In genomic region chr16:50706250-50706649, GRCh38 we compare ENCODE assay signal across 24 cellular contexts. TPM values are rescaled to one million over a fixed set of nuclear protein-coding genes. Genes with fewer than 3 reads are reported as not detected.
DNase-seq lines count a peak whose midpoint lies in the region; ATAC-seq, FAIRE-seq and TF ChIP-seq lines count a peak whose summit lies in the region.
"Had no signal": no experiment of that assay in that cellular context is flagged by ENCODE, and none has a peak within 500 bp of the region (broad histone marks: within the 10 kb centered on the region; RNA-seq: fewer than 3 reads in every experiment).

No MANE protein-coding gene starts in this region.

- peak overlapping the region in 4 of 7 donors; percentile 2 to 75 (median 66) for H3K27ac Mint-ChIP-seq in CD4-positive, alpha-beta memory T cell
- H3K27ac Mint-ChIP-seq in activated T-helper 17 cell treated with anti-CD3 and anti-CD28 coated beads, Interleukin-2, amount 50 U/mL, for 72 hours: peak overlapping the region; percentile 46
- H3K27ac Mint-ChIP-seq in effector memory CD8-positive, alpha-beta T cell: no peak overlapping the region
- H3K27ac Mint-ChIP-seq: CD8-positive, alpha-beta T cell had no signal

- peaks cover 3 to 11% of the 10 kb centered on the region in 2 donors for H3K9me3 ChIP-seq in CD4-positive, alpha-beta memory T cell (ENCODE audit: control insufficient read depth in 1 of 2, low read length in 2 of 2)
- no peaks in the 10 kb centered on the region for H3K9me3 ChIP-seq in small intestine (ENCODE audit: control insufficient read depth, low read depth)

- intact Hi-C loops in CD4-positive, alpha-beta memory T cell (cut with micrococcal nuclease): no loop called here

- H3K4me1 ChIP-seq in CD4-positive, alpha-beta memory T cell (ENCODE audit: insufficient read depth, low read length): peaks cover 40% of the 10 kb centered on the region
- H3K4me1 ChIP-seq in small intestine (ENCODE audit: control insufficient read depth in 2 of 2, insufficient read depth in 1 of 2, low read depth in 1 of 2, low read length in 1 of 2): no peaks in the 10 kb centered on the region

- WGBS in small intestine, 3 donors: 14 to 52% (median 20%) methylated on average over 3 of the region's 3 CpGs

- peaks cover 0 to 26% (median 20%) of the 10 kb centered on the region in 8 donors for H3K9me3 Mint-ChIP-seq in CD4-positive, alpha-beta memory T cell
- H3K9me3 Mint-ChIP-seq in activated T-helper 17 cell treated with anti-CD3 and anti-CD28 coated beads, Interleukin-2, amount 50 U/mL, for 72 hours: peaks cover 11% of the 10 kb centered on the region
- peaks cover 2 to 11% of the 10 kb centered on the region in 2 donors for H3K9me3 Mint-ChIP-seq in effector memory CD8-positive, alpha-beta T cell

- no peak for TF ChIP-seq CTCF in C4-2B (conservative IDR thresholded peaks at IDR 0.05)

- H3K27me3 Mint-ChIP-seq in CD4-positive, alpha-beta memory T cell: no peaks in the 10 kb centered on the region
- H3K27me3 Mint-ChIP-seq in activated T-helper 17 cell treated with anti-CD3 and anti-CD28 coated beads, Interleukin-2, amount 50 U/mL, for 72 hours: no peaks in the 10 kb centered on the region
- H3K27me3 Mint-ChIP-seq in effector memory CD8-positive, alpha-beta T cell: no peaks in the 10 kb centered on the region

- FAIRE-seq in small intestine (lab: Jason Lieb, UNC): no peak
- FAIRE-seq: D721Med, GM12891 had no signal

- CTCF ChIA-PET in CD4-positive, alpha-beta memory T cell (lab: Charles Lee; ENCODE audit: partially characterized antibody): no interaction called here

- H3K4me1 Mint-ChIP-seq in CD4-positive, alpha-beta memory T cell: peaks cover 37 to 75% (median 62%) of the 10 kb centered on the region in 4 donors
- peaks cover 56% of the 10 kb centered on the region for H3K4me1 Mint-ChIP-seq in activated T-helper 17 cell treated with anti-CD3 and anti-CD28 coated beads, Interleukin-2, amount 50 U/mL, for 72 hours
- H3K4me1 Mint-ChIP-seq in effector memory CD8-positive, alpha-beta T cell (ENCODE audit: low read depth in 2 of 2): peaks cover 7 to 26% of the 10 kb centered on the region in 2 donors

- DNase-seq in CD4-positive, alpha-beta memory T cell: no peak
- DNase-seq in effector memory CD8-positive, alpha-beta T cell: no peak
- no peak for DNase-seq in small intestine
- DNase-seq: ACHN; AML-193; CD8-positive, alpha-beta T cell; GDM1; GM23248; HCEC 1CT; MV-4-11; NCI-H1436; NCI-H2029; NCI-H2171 treated with DMSO at 0.1 percent for 48 hours; NCI-H774 had no signal

- no peaks in the 10 kb centered on the region for H3K36me3 ChIP-seq in CD4-positive, alpha-beta memory T cell (ENCODE audit: insufficient read depth, low read length)
- H3K36me3 ChIP-seq in small intestine (ENCODE audit: control insufficient read depth in 2 of 2, insufficient read depth in 2 of 2, low read length in 2 of 2): no peaks in the 10 kb centered on the region

- H3K4me3 ChIP-seq in CD4-positive, alpha-beta memory T cell (ENCODE audit: low read length in 2 of 2): no peak overlapping the region
- no peak overlapping the region for H3K4me3 ChIP-seq in small intestine (ENCODE audit: low read depth in 1 of 2, low read length in 2 of 2)
- H3K4me3 ChIP-seq: GM23248, SK-N-MC had no signal

- peaks cover 30 to 55% of the 10 kb centered on the region in 2 donors for H3K36me3 Mint-ChIP-seq in CD4-positive, alpha-beta memory T cell
- H3K36me3 Mint-ChIP-seq in activated T-helper 17 cell treated with anti-CD3 and anti-CD28 coated beads, Interleukin-2, amount 50 U/mL, for 72 hours (ENCODE audit: low read depth): peaks cover 97% of the 10 kb centered on the region
- peaks cover 6% of the 10 kb centered on the region for H3K36me3 Mint-ChIP-seq in effector memory CD8-positive, alpha-beta T cell (ENCODE audit: insufficient read depth)

- no peak for ATAC-seq in activated T-helper 17 cell treated with anti-CD3 and anti-CD28 coated beads, Interleukin-2, amount 50 U/mL, for 72 hours (replicated peaks)
- ATAC-seq in esophagus mucosa (peak; percentile 79), GM21367 (IDR thresholded peaks at IDR 0.05; ENCODE audit: unreplicated experiment) (no peak)
- ATAC-seq in effector memory CD8-positive, alpha-beta T cell (replicated peaks): no peak
- ATAC-seq: CD8-positive, alpha-beta T cell; Panc1; Right ventricle myocardium inferior had no signal

- H3K4me3 Mint-ChIP-seq in CD4-positive, alpha-beta memory T cell: peak overlapping the region in 2 of 8 donors; percentile 22 to 66
- H3K4me3 Mint-ChIP-seq in activated T-helper 17 cell treated with anti-CD3 and anti-CD28 coated beads, Interleukin-2, amount 50 U/mL, for 72 hours: peak overlapping the region; percentile 46
- no peak overlapping the region for H3K4me3 Mint-ChIP-seq in effector memory CD8-positive, alpha-beta T cell
- H3K4me3 Mint-ChIP-seq: CD8-positive, alpha-beta T cell had no signal

- no peaks in the 10 kb centered on the region for H3K27me3 ChIP-seq in CD4-positive, alpha-beta memory T cell (ENCODE audit: insufficient read depth, low read length)
- H3K27me3 ChIP-seq in small intestine (ENCODE audit: control insufficient read depth in 2 of 2, insufficient read depth in 2 of 2, low read length in 2 of 2): no peaks in the 10 kb centered on the region

- H3K27ac ChIP-seq in C4-2B: peak overlapping the region; percentile 42; the same call in 1 of the 2 replicates
- H3K27ac ChIP-seq in CD4-positive, alpha-beta memory T cell (ENCODE audit: low read depth, low read length): no peak overlapping the region
- no peak overlapping the region for H3K27ac ChIP-seq in small intestine (ENCODE audit: low read depth in 1 of 2, low read length in 1 of 2)
- H3K27ac ChIP-seq: GM23248, SK-N-MC had no signal

- POLR2A ChIA-PET in CD4-positive, alpha-beta memory T cell (lab: Charles Lee; ENCODE audit: partially characterized antibody): no interaction called here

RNA-seq across cellular contexts. Expression of gene NOD2, which starts 12.8 kb away (rescaled TPM):
- 10 to 100 TPM in 1 of 2 experiments, 1 to 10 TPM in 1; 9.8 to 10.9 TPM for total RNA-seq in CD4-positive, alpha-beta memory T cell
- polyA plus RNA-seq in CD4-positive, alpha-beta memory T cell: 1 to 10 TPM; 2.2 to 3.7 TPM
- 10 to 100 TPM in 1 of 2 donors, 1 to 10 TPM in 1; 7.6 to 28.4 TPM for total RNA-seq in activated T-helper 17 cell treated with anti-CD3 and anti-CD28 coated beads, Interleukin-2, amount 50 U/mL, for 72 hours
- 15.4 TPM for total RNA-seq in esophagus mucosa
- under 1 TPM in 2 of 3 donors, not detected in 1; 0.54 to 0.58 TPM for polyA plus RNA-seq in small intestine
- total RNA-seq: GM23248 had no signal
- polyA plus RNA-seq: GM23248 had no signal

RNA-seq across cellular contexts. Expression of gene SNX20, which starts 25.1 kb away (rescaled TPM):
- total RNA-seq in CD4-positive, alpha-beta memory T cell: 10 to 100 TPM; 88.9 to 90.1 TPM
- 100 to 1,000 TPM in 1 of 2 donors, 10 to 100 TPM in 1; 62.5 to 106 TPM for polyA plus RNA-seq in CD4-positive, alpha-beta memory T cell
- 10 to 100 TPM; 53.9 to 96.9 TPM for total RNA-seq in activated T-helper 17 cell treated with anti-CD3 and anti-CD28 coated beads, Interleukin-2, amount 50 U/mL, for 72 hours
- 0.76 TPM for total RNA-seq in esophagus mucosa
- 1 to 10 TPM in 2 of 3 donors, under 1 TPM in 1; 0.22 to 3.0 (median 1.0) TPM for polyA plus RNA-seq in small intestine
- total RNA-seq: GM23248, NCI-H460 had no signal
- polyA plus RNA-seq: GM23248 had no signal

RNA-seq across cellular contexts. Expression of gene CYLD, which starts 35.6 kb away (rescaled TPM):
- total RNA-seq in CD4-positive, alpha-beta memory T cell: 100 to 1,000 TPM; 294 to 299 TPM
- polyA plus RNA-seq in CD4-positive, alpha-beta memory T cell: 100 to 1,000 TPM; 206 to 255 TPM
- total RNA-seq in activated T-helper 17 cell treated with anti-CD3 and anti-CD28 coated beads, Interleukin-2, amount 50 U/mL, for 72 hours: 100 to 1,000 TPM; 112 to 130 TPM
- total RNA-seq in esophagus mucosa: 26.7 TPM
- 1 to 10 TPM; 6.0 to 7.8 (median 7.4) TPM for polyA plus RNA-seq in small intestine

Comparison
In these comparisons a context has a peak if more than half of its experiments do, and no peak if none do; other contexts are left out.
1. H3K27ac Mint-ChIP-seq: peak in CD4-positive, alpha-beta memory T cell (4 of 7) and activated T-helper 17 cell treated with anti-CD3 and anti-CD28 coated beads, Interleukin-2, amount 50 U/mL, for 72 hours (single experiment); none in effector memory CD8-positive, alpha-beta T cell (0 of 2).
2. RNA of gene SNX20, which starts 25.1 kb away (total RNA-seq): 53.9 to 96.9 TPM in activated T-helper 17 cell treated with anti-CD3 and anti-CD28 coated beads, Interleukin-2, amount 50 U/mL, for 72 hours and 88.9 to 90.1 TPM in CD4-positive, alpha-beta memory T cell; 0.76 TPM in esophagus mucosa (single experiment); every median in the first group is over 10 times any median in the second.